9 cellular contexts compared by ENCODE assay signal in the genomic region with DNA sequence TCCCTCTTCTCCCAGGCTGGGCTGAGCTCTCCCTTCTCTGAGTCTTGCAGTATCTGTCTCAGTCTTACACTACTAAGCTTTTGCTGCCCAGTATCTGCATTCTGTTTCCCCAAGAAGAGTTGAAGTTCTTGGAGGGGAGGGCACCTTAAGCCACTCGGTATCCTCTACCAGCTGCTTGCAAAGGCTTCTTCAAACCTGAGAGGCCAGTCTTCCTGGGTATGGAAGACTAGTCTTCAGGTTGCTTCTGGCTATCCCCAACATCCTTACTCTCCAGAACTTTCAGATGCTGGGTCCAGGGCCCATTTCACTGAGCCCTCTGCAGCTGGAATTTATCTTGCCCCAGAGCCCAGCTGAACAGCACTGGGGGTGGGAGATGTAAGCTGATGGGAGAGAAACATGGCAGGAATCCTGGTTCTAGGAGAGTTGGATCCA. TPM values are rescaled to one million over a fixed set of nuclear protein-coding genes. Genes with fewer than 3 reads are reported as not detected.
"Had no signal": no experiment of that assay in that cellular context is flagged by ENCODE, and none has a peak within 500 bp of the region (broad histone marks: within the 10 kb centered on the region; RNA-seq: fewer than 3 reads in every experiment).

No MANE protein-coding gene starts in this region.

- ATAC-seq: GM12878 had no signal

- DNase-seq: GDM1, GF-D8 had no signal

- FAIRE-seq: G401.6, GM12878, GM12891, GM12892, GM18507, GM19239 had no signal

- H3K4me3 ChIP-seq: GM12878 had no signal

RNA-seq across cellular contexts. Expression of a gene that starts 20.1 kb away (rescaled TPM):
- total RNA-seq: G401 had no signal
- polyA plus RNA-seq: GM12878 had no signal

RNA-seq across cellular contexts. Expression of a gene that starts 45.3 kb away (rescaled TPM):
- total RNA-seq: G401, GM12878 had no signal
- polyA plus RNA-seq: GM12878 had no signal
